ENCODE assay signal across 2 cellular contexts in the genomic region with DNA sequence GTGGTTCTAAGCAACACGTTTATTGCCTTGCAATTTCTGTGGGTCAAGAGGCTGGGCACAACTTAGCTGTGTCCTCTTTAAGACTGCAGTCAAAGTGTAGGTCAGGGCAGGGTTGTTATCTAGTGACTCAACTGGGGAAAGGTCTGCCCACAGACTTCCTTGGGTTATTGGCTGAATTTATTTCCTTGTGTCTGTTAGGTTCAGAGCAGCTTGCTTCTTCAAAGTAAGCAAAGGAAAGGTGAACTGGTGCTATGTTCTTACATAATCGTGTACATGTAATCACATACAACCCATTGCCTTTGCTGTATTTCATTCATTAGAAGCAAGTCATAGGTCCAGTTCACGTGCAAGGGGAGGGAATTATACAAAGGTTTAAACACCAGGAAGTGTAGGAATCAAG.
TF ChIP-seq lines count a peak whose summit lies in the region.

No MANE protein-coding gene starts in this region.

TF ChIP-seq in HCT116, 20 proteins besides CTCF, POLR2A, EP300 and RAD21:
- 0 out of 2 replicates have a peak, but pooled peaks have one; percentile 19 for TF ChIP-seq JUND (IDR thresholded peaks at IDR 0.05)
- TF ChIP-seq FOSL1 (IDR thresholded peaks at IDR 0.05; ENCODE audit: low read depth): peak; percentile 13; the same call in 1 of the 2 replicates
- 0 out of 2 replicates have a peak, but pooled peaks have one; percentile 12 for TF ChIP-seq SP1 (IDR thresholded peaks at IDR 0.05; ENCODE audit: low read depth)

TF ChIP-seq in endothelial cell of umbilical vein, 7 proteins besides CTCF, POLR2A, EP300 and RAD21:
- TF ChIP-seq GATA2 (IDR thresholded peaks at IDR 0.05; ENCODE audit: insufficient read depth, insufficient read length, low read depth, low read length) (peak; percentile 19), FOS (IDR thresholded peaks at IDR 0.05; ENCODE audit: borderline replicate concordance, insufficient read depth, low read length) (peak; percentile 31), POLR2AphosphoS5 (IDR thresholded peaks at IDR 0.05; ENCODE audit: insufficient read depth, low read depth, low read length) (peak; percentile 33)
